ENCODE assay signal across 13 cellular contexts in genomic region chr1:162088281-162088969, GRCh38. TPM values are rescaled to one million over a fixed set of nuclear protein-coding genes. Genes with fewer than 3 reads are reported as not detected.
DNase-seq lines count a peak whose midpoint lies in the region; ATAC-seq and TF ChIP-seq lines count a peak whose summit lies in the region.
"Had no signal": no experiment of that assay in that cellular context is flagged by ENCODE, and none has a peak within 500 bp of the region (broad histone marks: within the 10 kb centered on the region; RNA-seq: fewer than 3 reads in every experiment).

No MANE protein-coding gene starts in this region.

- no peaks in the 10 kb centered on the region for H3K9me2 ChIP-seq in PC-9 (ENCODE audit: insufficient read depth)

- H4K20me1 ChIP-seq in PC-9 (ENCODE audit: insufficient read depth): no peaks in the 10 kb centered on the region
- H4K20me1 ChIP-seq in fibroblast of lung (ENCODE audit: control insufficient read depth, extremely low read depth, insufficient read depth, low read length): no peaks in the 10 kb centered on the region

- H3K4me2 ChIP-seq in PC-9: peak overlapping the region; percentile 50
- H3K4me2 ChIP-seq in fibroblast of lung (ENCODE audit: extremely low read depth, insufficient read depth, low read length): no peak overlapping the region

- H3K27me3 ChIP-seq in PC-9 (ENCODE audit: insufficient read depth, low read depth): no peaks in the 10 kb centered on the region
- peaks cover 5% of the 10 kb centered on the region for H3K27me3 ChIP-seq in fibroblast of lung (ENCODE audit: control insufficient read depth, insufficient read depth, low read length)
- no peaks in the 10 kb centered on the region for H3K27me3 ChIP-seq in Peyer's patch

- ATAC-seq in HG03442 (IDR thresholded peaks at IDR 0.05; ENCODE audit: unreplicated experiment) (no peak), HG03280 (IDR thresholded peaks at IDR 0.05; ENCODE audit: unreplicated experiment) (no peak), GM18502 (IDR thresholded peaks at IDR 0.05; ENCODE audit: poor library complexity, unreplicated experiment) (no peak)

- TF ChIP-seq CTCF in PC-9 (conservative IDR thresholded peaks at IDR 0.05): no peak
- no peak for TF ChIP-seq CTCF in fibroblast of lung (conservative IDR thresholded peaks at IDR 0.05 in 1 of 2, IDR thresholded peaks at IDR 0.05 in 1 of 2; ENCODE audit: low read depth in 1 of 2, low read length in 2 of 2)
- no peak for TF ChIP-seq CTCF in Peyer's patch (IDR thresholded peaks at IDR 0.05)

- H3K4me1 ChIP-seq in PC-9 (replicated peaks; ENCODE audit: insufficient read depth) (peaks cover 78% of the 10 kb centered on the region), fibroblast of lung (ENCODE audit: control insufficient read depth, extremely low read depth, insufficient read depth, low read length) (no peaks in the 10 kb centered on the region), Peyer's patch (no peaks in the 10 kb centered on the region)

- POLR2A ChIA-PET in PC-9 (lab: Charles Lee; ENCODE audit: unreplicated experiment): no interaction called here

- H3K4me3 ChIP-seq in PC-9 (no peak overlapping the region), fibroblast of lung (replicated peaks in 1 of 4; ENCODE audit: control extremely low read depth in 1 of 4, insufficient read depth in 1 of 4, low read depth in 3 of 4, low read length in 4 of 4) (no peak overlapping the region), Peyer's patch (no peak overlapping the region)

- H3K9me3 ChIP-seq in PC-9 (ENCODE audit: insufficient read depth, low read depth) (peaks cover 8% of the 10 kb centered on the region; the same call in 1 of the 2 replicates), fibroblast of lung (ENCODE audit: control insufficient read depth, insufficient read depth, low read depth, low read length) (no peaks in the 10 kb centered on the region), Peyer's patch (no peaks in the 10 kb centered on the region)

- H3K79me2 ChIP-seq in PC-9 (ENCODE audit: low read depth): peaks cover 98% of the 10 kb centered on the region
- no peaks in the 10 kb centered on the region for H3K79me2 ChIP-seq in fibroblast of lung (ENCODE audit: control insufficient read depth, insufficient read depth, low read length)

- CTCF ChIA-PET in PC-9 (lab: Charles Lee): no interaction called here

- BruUV-seq in PC-9 (replicated peaks; lab: Mats Ljungman, UMichigan): no TSS peak

- DNase-seq in HCEC 1CT: peak; percentile 62
- DNase-seq in PC-9: peak in 1 of 2 experiments; percentile 52
- DNase-seq in fibroblast of lung (ENCODE audit: low read depth in 2 of 2): peak; percentile 15 to 39
- DNase-seq in lung microvascular endothelial cell (ENCODE audit: low read depth in 2 of 2): peak; percentile 15 to 92
- no peak for DNase-seq in Peyer's patch
- DNase-seq: ACHN; CD4-positive, CD25-positive, alpha-beta regulatory T cell; NCI-H1930; NCI-H2171 treated with DMSO at 0.1 percent for 48 hours; NCI-H510A treated with DMSO at 0.1 percent for 48 hours had no signal

- no peak overlapping the region for H3K9ac ChIP-seq in fibroblast of lung (ENCODE audit: insufficient read depth, low read length)

- H3K36me3 ChIP-seq in PC-9 (ENCODE audit: low read depth): peaks cover 27% of the 10 kb centered on the region
- H3K36me3 ChIP-seq in fibroblast of lung (ENCODE audit: control insufficient read depth, insufficient read depth, low read length): no peaks in the 10 kb centered on the region
- H3K36me3 ChIP-seq in Peyer's patch: no peaks in the 10 kb centered on the region

- H3K27ac ChIP-seq in PC-9: peak overlapping the region; percentile 62
- H3K27ac ChIP-seq in fibroblast of lung (ENCODE audit: insufficient read depth, low read length): no peak overlapping the region
- H3K27ac ChIP-seq in Peyer's patch: no peak overlapping the region

- H2AFZ ChIP-seq in PC-9 (no peak overlapping the region), fibroblast of lung (ENCODE audit: low read length) (no peak overlapping the region)

- H3F3A ChIP-seq in PC-9 (ENCODE audit: insufficient read depth, low read depth): peaks cover 30% of the 10 kb centered on the region; the same call in 1 of the 2 replicates

- intact Hi-C loops in PC-9 (cut with micrococcal nuclease; ENCODE audit: unreplicated experiment): no loop called here

- TF ChIP-seq POLR2A in Peyer's patch (IDR thresholded peaks at IDR 0.05): no peak

RNA-seq across cellular contexts. Expression of gene NOS1AP, which starts 18.9 kb away (rescaled TPM):
- 9.2 and 9.9 TPM in 2 replicates for total RNA-seq in PC-9 (2021)
- under 0.01 and 0.17 TPM in 2 replicates for total RNA-seq in fibroblast of lung
- polyA plus RNA-seq in fibroblast of lung: 0.10 and 0.14 TPM in 2 replicates
- 0.06 and 0.08 TPM in 2 replicates for polyA plus RNA-seq in fibroblast of lung (2012)
- polyA minus RNA-seq in fibroblast of lung (ENCODE audit: low replicate concordance): 0.19 and 0.24 TPM in 2 replicates
- under 0.01 and 0.20 TPM in 2 replicates for total RNA-seq in lung microvascular endothelial cell
- 10 to 100 TPM in 2 of 4 donors, 1 to 10 TPM in 2; 6.3 to 18.5 (median 11.9) TPM for total RNA-seq in Peyer's patch
- total RNA-seq: CD4-positive, CD25-positive, alpha-beta regulatory T cell had no signal
- polyA plus RNA-seq: CD4-positive, CD25-positive, alpha-beta regulatory T cell had no signal

Comparison
In these comparisons a context has a peak if more than half of its experiments do, and no peak if none do; other contexts are left out.
1. DNase-seq: peak in HCEC 1CT (single experiment), fibroblast of lung (2 of 2) and lung microvascular endothelial cell (2 of 2); none in Peyer's patch (0 of 3).